In the genomic region with DNA sequence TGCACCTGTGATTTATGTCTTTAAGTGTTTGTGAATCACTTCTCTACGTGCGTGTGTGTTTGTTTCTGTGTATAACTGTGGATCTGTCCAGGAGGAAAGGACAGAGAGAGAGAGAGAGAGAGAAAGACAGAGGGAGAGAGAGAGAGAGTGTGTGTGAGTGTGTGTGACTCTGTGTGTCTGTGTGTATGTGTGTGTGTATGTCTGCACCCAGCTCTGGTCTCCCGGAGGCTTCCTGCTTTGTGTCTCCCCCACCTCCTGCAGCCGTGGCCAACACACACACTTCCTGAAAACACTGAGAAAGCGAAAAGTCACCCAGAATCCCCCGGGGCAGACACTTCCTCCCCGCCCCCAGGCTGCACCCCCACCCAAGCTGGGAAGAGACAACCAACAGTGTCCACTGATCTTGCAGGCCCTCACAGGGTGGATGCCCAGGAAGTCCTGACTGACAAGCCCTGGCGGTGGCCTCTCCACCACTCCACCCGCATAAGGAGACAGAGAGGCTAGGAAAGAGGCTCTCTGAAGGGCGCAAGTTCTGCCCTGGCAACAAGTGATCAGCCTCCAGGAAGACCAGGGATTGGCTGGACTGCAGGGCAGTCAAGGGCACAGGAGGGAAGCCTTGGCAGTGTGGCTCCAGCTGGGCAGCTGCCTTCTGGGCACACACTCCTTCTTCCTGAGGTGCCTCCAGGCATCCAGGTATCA, we compare ENCODE assay signal across 8 cellular contexts. TPM values are rescaled to one million over a fixed set of nuclear protein-coding genes. Genes with fewer than 3 reads are reported as not detected.
DNase-seq lines count a peak whose midpoint lies in the region; ATAC-seq and TF ChIP-seq lines count a peak whose summit lies in the region.

No MANE protein-coding gene starts in this region.

- peak overlapping the region; percentile 74 to 93 (median 90) for H3K27ac ChIP-seq in right lobe of liver

- peak; percentile 94 for DNase-seq in Ammon's horn (ENCODE audit: low spot score)
- DNase-seq in NCI-H460 (ENCODE audit: extremely low read depth, low read depth): peak; percentile 80
- peak; percentile 82 to 83 for DNase-seq in activated CD4-positive, alpha-beta T cell treated with anti-CD3 and anti-CD28 coated beads for 4 hours
- peak; percentile 96 for DNase-seq in choroid plexus epithelial cell (ENCODE audit: low read depth)
- DNase-seq in right lobe of liver: peak; percentile 88 to 92 (median 92)
- DNase-seq in stimulated activated CD4-positive, alpha-beta T cell treated with anti-CD3 and anti-CD28 coated beads, Interleukin-2, amount 100 ng/mL, for 48 hours: peak; percentile 71 to 74

- peak; percentile 69 for TF ChIP-seq POLR2A in right lobe of liver (IDR thresholded peaks at IDR 0.05)

- H3K27me3 ChIP-seq in right lobe of liver: no peaks in the 10 kb centered on the region

- TF ChIP-seq CTCF in choroid plexus epithelial cell (conservative IDR thresholded peaks at IDR 0.05; ENCODE audit: low read depth, low read length): no peak
- no peak for TF ChIP-seq CTCF in right lobe of liver (IDR thresholded peaks at IDR 0.05)

- 0% methylated on average over 5 of the region's 10 CpGs for WGBS in right lobe of liver (ENCODE audit: insufficient coverage, low coverage, low lambda C conversion rate, missing lambda C conversion rate)

- H3K4me1 ChIP-seq in right lobe of liver: peaks cover 0 to 48% (median 23%) of the 10 kb centered on the region in 4 donors

- ATAC-seq in GM19035 (IDR thresholded peaks at IDR 0.05; ENCODE audit: unreplicated experiment): peak; percentile 69
- peak; percentile 78 for ATAC-seq in HG03280 (IDR thresholded peaks at IDR 0.05; ENCODE audit: unreplicated experiment)
- ATAC-seq in right lobe of liver: peak; percentile 76 to 84 (median 82)

- intact Hi-C loops in right lobe of liver (cut with DNase I): loop anchor here in 1 of 2 donors (10.0 kb wide), 1 partner anchor 53 kb away; no protein-coding TSS in a partner anchor

- peak overlapping the region; percentile 62 for H3K4me3 ChIP-seq in choroid plexus epithelial cell (ENCODE audit: low read depth, low read length)
- H3K4me3 ChIP-seq in right lobe of liver: peak overlapping the region; percentile 54 to 73 (median 61)

- H3K36me3 ChIP-seq in right lobe of liver: no peaks in the 10 kb centered on the region

- no peaks in the 10 kb centered on the region for H3K9me3 ChIP-seq in right lobe of liver

RNA-seq across cellular contexts. Expression of a gene that starts 30.0 kb away (rescaled TPM):
- 20.0 and 24.8 TPM in 2 replicates for total RNA-seq in NCI-H460 (2014; rRNA removed; shearing (Covaris generic))
- polyA plus RNA-seq in NCI-H460 (2014; cell fraction: nucleus; rRNA removed): 65.8 and 71.2 TPM in 2 replicates
- 10 to 100 TPM; 32.9 to 76.7 (median 41.2) TPM for total RNA-seq in right lobe of liver

RNA-seq across cellular contexts. Expression of a gene that starts 48.0 kb away (rescaled TPM):
- 0.55 and 0.92 TPM in 2 replicates for total RNA-seq in NCI-H460 (2014; rRNA removed; shearing (Covaris generic))
- polyA plus RNA-seq in NCI-H460 (2014; cell fraction: nucleus; rRNA removed): 0.04 and 0.41 TPM in 2 replicates
- 10 to 100 TPM; 11.2 to 46.3 (median 22.8) TPM for total RNA-seq in right lobe of liver

Comparison
In these comparisons a context has a peak if more than half of its experiments do, and no peak if none do; other contexts are left out.
1. Peak in every context shown above with its lines: DNase-seq, ATAC-seq, H3K4me3 ChIP-seq and H3K27ac ChIP-seq.